Comparison of ENCODE assay signal across 15 cellular contexts in genomic region chr10:116775488-116776400, GRCh38.
"Had no signal": no experiment of that assay in that cellular context is flagged by ENCODE, and none has a peak within 500 bp of the region (broad histone marks: within the 10 kb centered on the region; RNA-seq: fewer than 3 reads in every experiment).

No MANE protein-coding gene starts in this region.

- H3K27ac Mint-ChIP-seq: dendritic cell treated with granulocyte-macrophage colony-stimulating factor and Interleukin-4, amounts not matched to agents 40 ng/mL and 50 ng/mL, for 4 days; effector memory CD8-positive, alpha-beta T cell had no signal

- H3K4me3 ChIP-seq: esophagus squamous epithelium, lung, tibial nerve, upper lobe of right lung, vagina had no signal

- H3K36me3 Mint-ChIP-seq: immature natural killer cell; naive thymus-derived CD4-positive, alpha-beta T cell had no signal

- H3K9me3 Mint-ChIP-seq: dendritic cell treated with granulocyte-macrophage colony-stimulating factor and Interleukin-4, amounts not matched to agents 40 ng/mL and 50 ng/mL, for 4 days; effector memory CD8-positive, alpha-beta T cell; immature natural killer cell; naive thymus-derived CD4-positive, alpha-beta T cell had no signal

- H3K4me3 Mint-ChIP-seq: dendritic cell treated with granulocyte-macrophage colony-stimulating factor and Interleukin-4, amounts not matched to agents 40 ng/mL and 50 ng/mL, for 4 days; effector memory CD8-positive, alpha-beta T cell; immature natural killer cell; naive thymus-derived CD4-positive, alpha-beta T cell had no signal

- DNase-seq: effector memory CD8-positive, alpha-beta T cell; esophagus squamous epithelium; foreskin fibroblast; immature natural killer cell; left ventricle myocardium superior; mesendoderm; naive thymus-derived CD4-positive, alpha-beta T cell; stimulated activated CD4-positive, alpha-beta T cell treated with anti-CD3 and anti-CD28 coated beads, Interleukin-12 subunit alpha, Interleukin-12 subunit beta, amount 100 ng/mL, for 4 hours; stimulated activated naive CD8-positive, alpha-beta T cell treated with anti-CD3 and anti-CD28 coated beads, Interleukin-15, Interleukin-2, amounts not matched to agents 100 U/mL and 50 U/mL, for 24 hours; upper lobe of right lung had no signal

- H3K27ac ChIP-seq: esophagus squamous epithelium, upper lobe of right lung, vagina had no signal

- H3K9me3 ChIP-seq: esophagus squamous epithelium, tibial nerve, upper lobe of right lung, vagina had no signal

- H3K4me1 ChIP-seq: upper lobe of right lung had no signal

- FAIRE-seq: small intestine had no signal

- H3K27me3 ChIP-seq: esophagus squamous epithelium, tibial nerve, upper lobe of right lung, vagina had no signal

- H3K36me3 ChIP-seq: esophagus squamous epithelium, tibial nerve, upper lobe of right lung, vagina had no signal

- ATAC-seq: effector memory CD8-positive, alpha-beta T cell; left ventricle myocardium superior; naive thymus-derived CD4-positive, alpha-beta T cell; stimulated activated naive CD8-positive, alpha-beta T cell treated with anti-CD3 and anti-CD28 coated beads, Interleukin-15, Interleukin-2, amounts not matched to agents 100 U/mL and 50 U/mL, for 24 hours; upper lobe of right lung had no signal

- H3K4me1 Mint-ChIP-seq: immature natural killer cell had no signal
